8 cellular contexts compared by ENCODE assay signal in genomic region chr1:3068400-3069361, GRCh38. TPM values are rescaled to one million over a fixed set of nuclear protein-coding genes. Genes with fewer than 3 reads are reported as not detected.
DNase-seq lines count a peak whose midpoint lies in the region; ATAC-seq lines count a peak whose summit lies in the region.

Gene PRDM16, plus strand, starts transcription at chr1:3069203. Its CDS starts 57 bp downstream, at chr1:3069260.

- H2AFZ ChIP-seq in ACC112 (ENCODE audit: low read length, unreplicated experiment): peak within 1 kb of the TSS; percentile 99

- no CpG with 5 or more reads among the region's 110 CpGs for WGBS in iPS DF 6.9 (ENCODE audit: insufficient coverage, insufficient read length)

- no peaks in the 10 kb centered on the region for H3K36me3 ChIP-seq in ACC112 (ENCODE audit: insufficient read depth, low read length)
- no peaks in the 10 kb centered on the region for H3K36me3 ChIP-seq in HUES48 (ENCODE audit: control insufficient read depth, insufficient read depth, low read length)
- H3K36me3 ChIP-seq in iPS DF 6.9 (ENCODE audit: control insufficient read depth, insufficient read depth, low read length): no peaks in the 10 kb centered on the region; the same call in 1 of the 2 replicates
- no peaks in the 10 kb centered on the region for H3K36me3 ChIP-seq in skeletal muscle tissue (ENCODE audit: control insufficient read depth in 3 of 3, insufficient read depth in 3 of 3, low read length in 3 of 3)

- H3K9ac ChIP-seq in HUES48 (ENCODE audit: low read depth, low read length): no peak within 1 kb of the TSS
- peak within 1 kb of the TSS in 2 of 3 donors; percentile 23 to 54 for H3K9ac ChIP-seq in skeletal muscle tissue (ENCODE audit: low read depth in 1 of 3, low read length in 3 of 3)

- H3K4me3 ChIP-seq in ACC112 (ENCODE audit: low read depth, low read length) (peak within 1 kb of the TSS; percentile 97), HUES48 (ENCODE audit: low read depth, low read length) (peak within 1 kb of the TSS; percentile 52), iPS DF 6.9 (ENCODE audit: low read length) (peak within 1 kb of the TSS; percentile 18; the same call in 1 of the 2 replicates), skeletal muscle tissue (ENCODE audit: low read length in 3 of 3) (peak within 1 kb of the TSS; percentile 38 to 72 (median 67))

- DNase-seq in iPS DF 6.9 (ENCODE audit: low read depth, low spot score) (no peak), COLO668 (lab: John Stamatoyannopoulos, UW; ENCODE audit: unreplicated experiment) (no peak), Ammon's horn (ENCODE audit: low spot score) (no peak)

- no peak for ATAC-seq in GM19397 (IDR thresholded peaks at IDR 0.05; ENCODE audit: unreplicated experiment)

- H3K27me3 ChIP-seq in ACC112 (ENCODE audit: insufficient read depth, low read length) (peaks cover 52% of the 10 kb centered on the region), HUES48 (ENCODE audit: control insufficient read depth, insufficient read depth, low read length) (peaks cover 95% of the 10 kb centered on the region), iPS DF 6.9 (ENCODE audit: control insufficient read depth, insufficient read depth, low read length) (peaks cover 69% of the 10 kb centered on the region), skeletal muscle tissue (ENCODE audit: control insufficient read depth in 3 of 3, insufficient read depth in 3 of 3, low read length in 3 of 3) (peaks cover 70 to 75% (median 73%) of the 10 kb centered on the region in 3 donors)

- peaks cover 8% of the 10 kb centered on the region for H3K79me2 ChIP-seq in ACC112 (ENCODE audit: control insufficient read depth, insufficient read depth, low read length, unreplicated experiment)

- H3K4me1 ChIP-seq in ACC112 (ENCODE audit: control insufficient read depth, insufficient read depth, low read length, unreplicated experiment) (no peaks in the 10 kb centered on the region), HUES48 (ENCODE audit: control insufficient read depth, insufficient read depth, low read length) (peaks cover 27% of the 10 kb centered on the region), iPS DF 6.9 (ENCODE audit: control insufficient read depth, insufficient read depth, low read length) (peaks cover 4% of the 10 kb centered on the region; the same call in 1 of the 2 replicates), skeletal muscle tissue (ENCODE audit: control insufficient read depth in 3 of 3, insufficient read depth in 3 of 3, low read length in 3 of 3) (peaks cover 0 to 9% (median 7%) of the 10 kb centered on the region in 3 donors)

- H3K9me3 ChIP-seq in HUES48 (ENCODE audit: control insufficient read depth, insufficient read depth, low read length) (no peaks in the 10 kb centered on the region), iPS DF 6.9 (ENCODE audit: control insufficient read depth, insufficient read depth, low read length) (peaks cover 4% of the 10 kb centered on the region; the same call in 1 of the 2 replicates), skeletal muscle tissue (ENCODE audit: control insufficient read depth in 3 of 3, low read length in 3 of 3) (no peaks in the 10 kb centered on the region)

- H3K27ac ChIP-seq in ACC112 (ENCODE audit: low read depth, low read length): peak within 1 kb of the TSS; percentile 68; the same call in 1 of the 2 replicates
- no peak within 1 kb of the TSS for H3K27ac ChIP-seq in HUES48 (ENCODE audit: low read depth, low read length)
- peak within 1 kb of the TSS; percentile 30 for H3K27ac ChIP-seq in angular gyrus (ENCODE audit: low read depth, low read length)
- H3K27ac ChIP-seq in iPS DF 6.9 (ENCODE audit: low read length): no peak within 1 kb of the TSS
- H3K27ac ChIP-seq in skeletal muscle tissue (ENCODE audit: low read depth, low read length): no peak within 1 kb of the TSS

RNA-seq across cellular contexts. Expression of gene PRDM16, which starts in this region (rescaled TPM):
- 4.7 TPM for total RNA-seq in skeletal muscle tissue

Comparison
In these comparisons a context has a peak if more than half of its experiments do, and no peak if none do; other contexts are left out.
1. H3K27ac ChIP-seq: peak in ACC112 (single experiment) and angular gyrus (single experiment); none in HUES48 (single experiment), iPS DF 6.9 (single experiment) and skeletal muscle tissue (single experiment).
2. H3K4me3 ChIP-seq: peak in every context shown above with its lines; median percentile 97 in ACC112; 67 in skeletal muscle tissue; 52 in HUES48; 18 in iPS DF 6.9.